ENCODE assay signal across 8 cellular contexts in the genomic region with DNA sequence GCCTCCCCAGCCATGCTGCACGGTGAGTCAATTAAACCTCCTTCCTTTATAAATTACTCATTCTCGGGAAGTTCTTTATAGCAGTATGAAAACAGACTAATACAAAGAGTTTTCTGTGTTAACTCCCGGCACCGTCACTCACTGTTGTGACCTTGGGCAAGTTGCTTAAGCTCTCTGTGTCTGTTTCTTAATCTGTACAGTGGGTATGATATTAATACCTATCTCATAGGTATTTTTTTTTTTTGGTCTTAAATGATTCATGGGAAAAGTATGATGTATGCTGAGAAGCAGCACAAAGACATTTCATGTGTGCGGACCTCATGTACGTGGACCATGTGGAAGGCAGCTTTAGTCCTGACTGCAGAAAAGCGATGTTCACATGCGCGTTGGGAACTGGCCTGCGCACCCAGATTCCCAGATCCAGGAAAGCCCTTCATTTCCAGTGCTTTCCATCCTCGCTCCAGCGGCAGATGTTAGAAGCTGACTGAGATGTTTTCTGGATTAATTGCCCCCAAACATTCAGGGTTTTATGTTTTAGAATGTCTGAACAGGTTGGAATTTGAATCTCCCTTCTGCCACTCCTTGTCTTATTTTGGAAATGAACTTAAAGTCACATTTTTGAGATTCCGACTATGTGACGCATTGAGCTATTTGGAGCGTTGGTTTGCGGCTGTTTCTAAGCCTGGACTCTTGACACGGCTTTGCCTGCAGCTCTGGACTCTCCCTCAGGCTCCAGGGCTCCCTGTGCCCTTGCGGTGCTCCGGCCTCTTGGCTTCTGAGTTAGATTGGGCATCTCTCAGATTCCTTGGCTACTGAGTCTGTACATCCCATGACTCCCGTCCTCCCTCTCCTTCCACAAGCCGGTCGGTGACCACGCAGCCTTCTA.
DNase-seq lines count a peak whose midpoint lies in the region; ATAC-seq and TF ChIP-seq lines count a peak whose summit lies in the region.

No MANE protein-coding gene starts in this region.

- 52 to 63% (median 59%) methylated on average over 23 of the region's 23 CpGs for WGBS in heart left ventricle, 4 donors

- H3K4me3 ChIP-seq in HFF-Myc (replicated peaks; ENCODE audit: low read depth, low read length) (peak overlapping the region; percentile 38), adipocyte (ENCODE audit: low read length) (peak overlapping the region; percentile 11), heart left ventricle (peak overlapping the region in 1 of 12 donors; percentile 19), tibial artery (peak overlapping the region; percentile 6 to 18)

- H3K4me1 ChIP-seq in adipocyte (ENCODE audit: control insufficient read depth, insufficient read depth, low read length) (peaks cover 41% of the 10 kb centered on the region), heart left ventricle (peaks cover 0 to 16% (median 6%) of the 10 kb centered on the region in 12 donors), tibial artery (peaks cover 0 to 38% (median 29%) of the 10 kb centered on the region in 4 donors)

- ATAC-seq in heart left ventricle = peak; percentile 72 to 82 (median 76)
- no peak for ATAC-seq in GM18519 (IDR thresholded peaks at IDR 0.05; ENCODE audit: low FRiP score, unreplicated experiment)
- no peak for ATAC-seq in T-cell (replicated peaks in 1 of 4)
- ATAC-seq in GM21360 (IDR thresholded peaks at IDR 0.05; ENCODE audit: unreplicated experiment) = no peak

- intact Hi-C loops in heart left ventricle (cut with DNase I) (loop anchor here in 9 of 10 donors (1.0 to 5.0 kb wide), 6 partner anchors 42 to 152 kb away; partner anchors contain the start of genes CHPF (in 6 of the 9) and TMEM198 (in 3 of the 9)), tibial artery (cut with DNase I; ENCODE audit: low total_unique reads) (loop anchor here (1.0 to 5.0 kb wide), 2 partner anchors 47 to 145 kb away; partner anchors contain the start of gene TMEM198)

- H3K27me3 Mint-ChIP-seq in T-cell = peaks cover 28 to 57% of the 10 kb centered on the region in 2 donors

- DNase-seq in HFF-Myc (ENCODE audit: extremely low read depth, low read depth) (peak; percentile 75), adipocyte (ENCODE audit: low read depth) (peak; percentile 31), heart left ventricle (peak in 3 of 5 donors; percentile 34 to 64 (median 61)), tibial artery (peak in 1 of 2 donors; percentile 73), T-cell (no peak), iPS-NIHi7 (ENCODE audit: extremely low spot score) (no peak)

- peak overlapping the region; percentile 65 for H3K9ac ChIP-seq in adipocyte (ENCODE audit: low read length)

- no peak overlapping the region for H3K4me3 Mint-ChIP-seq in T-cell

- no peak overlapping the region for H3K27ac Mint-ChIP-seq in T-cell

- H3K27ac ChIP-seq in heart left ventricle = peak overlapping the region in 10 of 12 donors; percentile 19 to 80 (median 67)
- peak overlapping the region; percentile 68 to 86 for H3K27ac ChIP-seq in tibial artery

- no peak for TF ChIP-seq POLR2A in heart left ventricle (IDR thresholded peaks at IDR 0.05)

- no peaks in the 10 kb centered on the region for H3K36me3 Mint-ChIP-seq in T-cell

- no peaks in the 10 kb centered on the region for H3K9me3 Mint-ChIP-seq in T-cell

- peaks cover 8 to 14% (median 10%) of the 10 kb centered on the region in 3 donors for H3K4me1 Mint-ChIP-seq in T-cell

- H3K27me3 ChIP-seq in adipocyte (replicated peaks; ENCODE audit: control insufficient read depth, insufficient read depth, low read length) (no peaks in the 10 kb centered on the region), heart left ventricle (peaks cover 0 to 12% (median 0%) of the 10 kb centered on the region in 9 donors), tibial artery (no peaks in the 10 kb centered on the region)

- H3K36me3 ChIP-seq in adipocyte (ENCODE audit: control insufficient read depth, insufficient read depth, low read length, severe bottlenecking) (no peaks in the 10 kb centered on the region), heart left ventricle (no peaks in the 10 kb centered on the region), tibial artery (no peaks in the 10 kb centered on the region)

- CTCF ChIA-PET in T-cell (lab: Charles Lee) = interaction anchor here (1.0 to 1.2 kb wide), 2 partner anchors 148 to 151 kb away, joined by 3 to 4 read pairs; no protein-coding TSS in a partner anchor

- POLR2A ChIA-PET in T-cell (lab: Charles Lee) = no interaction called here

- H3K9me3 ChIP-seq in adipocyte (ENCODE audit: control insufficient read depth, low read length) (no peaks in the 10 kb centered on the region), heart left ventricle (no peaks in the 10 kb centered on the region), tibial artery (no peaks in the 10 kb centered on the region)

- no peak for TF ChIP-seq CTCF in HFF-Myc (IDR thresholded peaks at IDR 0.05; ENCODE audit: low read depth, low read length, missing control alignments)
- no peak for TF ChIP-seq CTCF in heart left ventricle (IDR thresholded peaks at IDR 0.05)
- no peak for TF ChIP-seq CTCF in tibial artery (IDR thresholded peaks at IDR 0.05)

Comparison
In these comparisons a context has a peak if more than half of its experiments do, and no peak if none do; other contexts are left out.
1. DNase-seq: peak in HFF-Myc (single experiment), adipocyte (single experiment) and heart left ventricle (3 of 5); none in T-cell (0 of 34) and iPS-NIHi7 (single experiment).
2. ATAC-seq: peak in heart left ventricle (4 of 4); none in GM18519 (single experiment), T-cell (0 of 4) and GM21360 (single experiment).